ENCODE assay signal across 18 cellular contexts in the genomic region with DNA sequence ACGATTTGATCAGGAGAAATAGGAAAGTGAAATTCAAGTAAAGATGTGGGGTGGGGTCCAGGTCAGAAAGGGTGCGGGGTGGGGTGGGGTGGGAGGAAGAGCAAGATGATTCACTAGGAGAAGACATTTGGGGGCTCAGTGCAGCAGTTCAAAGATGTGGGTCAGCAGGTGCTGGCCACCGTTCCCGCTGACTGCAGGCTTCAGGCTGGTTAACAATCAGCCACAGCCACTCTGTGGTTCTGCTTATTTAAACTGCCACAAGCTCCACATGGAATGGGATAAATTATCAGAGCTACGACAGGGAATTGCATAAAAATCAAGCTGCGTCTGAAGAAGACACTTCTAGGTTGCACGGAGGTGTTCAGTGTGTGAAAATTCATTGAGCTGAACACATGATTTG. TPM values are rescaled to one million over a fixed set of nuclear protein-coding genes. Genes with fewer than 3 reads are reported as not detected.
A peak's percentile ranks its signal among the peaks of the same experiment; 100 is the strongest.
DNase-seq lines count a peak whose midpoint lies in the region; ATAC-seq, FAIRE-seq and TF ChIP-seq lines count a peak whose summit lies in the region.
"Had no signal": no experiment of that assay in that cellular context is flagged by ENCODE, and none has a peak within 500 bp of the region (broad histone marks: within the 10 kb centered on the region; RNA-seq: fewer than 3 reads in every experiment).

No MANE protein-coding gene starts in this region.

- peak overlapping the region; percentile 53 for H3K27ac Mint-ChIP-seq in astrocyte (ENCODE audit: unreplicated experiment)
- H3K27ac Mint-ChIP-seq: CD4-positive, alpha-beta T cell had no signal

- TF ChIP-seq CTCF in KMS-11 (conservative IDR thresholded peaks at IDR 0.05; ENCODE audit: low read depth, low read length) (no peak), astrocyte (IDR thresholded peaks at IDR 0.05; ENCODE audit: insufficient read depth, low read depth, low read length) (no peak), osteoblast (IDR thresholded peaks at IDR 0.05; ENCODE audit: extremely low read depth, low read depth, low read length) (no peak)

- FAIRE-seq in astrocyte (lab: Jason Lieb, UNC), result no peak
- FAIRE-seq: A204.1, D721Med, G401.6, GM12891, H54, HTR-8/SVneo had no signal

- H3K4me1 ChIP-seq in KMS-11 (ENCODE audit: low read depth, poor library complexity, severe bottlenecking) (peaks cover 98% of the 10 kb centered on the region), astrocyte (ENCODE audit: insufficient read depth, low read length) (peaks cover 31% of the 10 kb centered on the region), osteoblast (ENCODE audit: insufficient read depth, low read length) (peaks cover 38% of the 10 kb centered on the region)

- DNase-seq in astrocyte (ENCODE audit: low read depth), result no peak
- DNase-seq in osteoblast (ENCODE audit: insufficient read length, low spot score, missing footprints), result no peak
- no peak for DNase-seq in activated gamma-delta T cell treated with Interleukin-2 at 50 U/mL for 16 hours
- DNase-seq in activated T-cell treated with anti-CD3 and anti-CD28 coated beads for 4 hours, result no peak
- DNase-seq: AML-193; Caco-2; CD4-positive, alpha-beta T cell; GM23248; IMR-90 had no signal

- H3K36me3 Mint-ChIP-seq in astrocyte (ENCODE audit: low read depth, unreplicated experiment), result no peaks in the 10 kb centered on the region

- ATAC-seq in GM18858 (IDR thresholded peaks at IDR 0.05; ENCODE audit: unreplicated experiment), result no peak

- H2AFZ ChIP-seq in KMS-11 (ENCODE audit: low read depth) (no peak overlapping the region), astrocyte (ENCODE audit: low read depth, low read length) (no peak overlapping the region), osteoblast (ENCODE audit: low read length) (no peak overlapping the region)
- H2AFZ ChIP-seq: GM23248 had no signal

- no peaks in the 10 kb centered on the region for H3K9me3 ChIP-seq in astrocyte (ENCODE audit: insufficient read depth, low read depth, low read length)
- no peaks in the 10 kb centered on the region for H3K9me3 ChIP-seq in osteoblast (ENCODE audit: low read depth, low read length)
- H3K9me3 ChIP-seq: Caco-2 had no signal

- no peaks in the 10 kb centered on the region for H4K20me1 ChIP-seq in KMS-11 (ENCODE audit: insufficient read depth)
- H4K20me1 ChIP-seq in astrocyte (ENCODE audit: insufficient read depth, low read length), result no peaks in the 10 kb centered on the region
- no peaks in the 10 kb centered on the region for H4K20me1 ChIP-seq in osteoblast (ENCODE audit: insufficient read depth, low read length)

- H3K4me2 ChIP-seq in KMS-11 (peak overlapping the region; percentile 72; the same call in 1 of the 2 replicates), astrocyte (ENCODE audit: low read length) (no peak overlapping the region), osteoblast (ENCODE audit: insufficient read depth, low read length) (no peak overlapping the region)

- H3K36me3 ChIP-seq in KMS-11 (ENCODE audit: insufficient read depth), result no peaks in the 10 kb centered on the region
- H3K36me3 ChIP-seq in astrocyte (ENCODE audit: insufficient read depth, low read length), result peaks cover 18% of the 10 kb centered on the region
- peaks cover 33% of the 10 kb centered on the region for H3K36me3 ChIP-seq in osteoblast (ENCODE audit: insufficient read depth, low read length)

- H3K4me3 ChIP-seq in KMS-11 (IDR thresholded peaks at IDR 0.05; ENCODE audit: insufficient read depth, low read depth, low read length), result no peak overlapping the region
- no peak overlapping the region for H3K4me3 ChIP-seq in astrocyte (ENCODE audit: insufficient read depth, low read depth, low read length)
- H3K4me3 ChIP-seq in osteoblast (ENCODE audit: insufficient read depth, low read length), result no peak overlapping the region
- H3K4me3 ChIP-seq: GM23248 had no signal

- H3K9me3 Mint-ChIP-seq in astrocyte (ENCODE audit: unreplicated experiment), result peaks cover 2% of the 10 kb centered on the region
- H3K9me3 Mint-ChIP-seq: CD4-positive, alpha-beta T cell had no signal

- peaks cover 38% of the 10 kb centered on the region for H3K4me1 Mint-ChIP-seq in astrocyte (ENCODE audit: low read depth, unreplicated experiment)

- H3K27ac ChIP-seq in KMS-11, result peak overlapping the region; percentile 84
- no peak overlapping the region for H3K27ac ChIP-seq in astrocyte (ENCODE audit: low read depth, low read length)
- peak overlapping the region; percentile 17 for H3K27ac ChIP-seq in osteoblast (ENCODE audit: low read depth, low read length)
- H3K27ac ChIP-seq: C4-2B had no signal

- no peaks in the 10 kb centered on the region for H3K27me3 Mint-ChIP-seq in astrocyte (ENCODE audit: low read depth, unreplicated experiment)
- H3K27me3 Mint-ChIP-seq: CD4-positive, alpha-beta T cell had no signal

- H3K79me2 ChIP-seq in KMS-11 (ENCODE audit: insufficient read depth, low read depth) (peaks cover 83% of the 10 kb centered on the region), astrocyte (ENCODE audit: insufficient read depth, low read length) (peaks cover 79% of the 10 kb centered on the region), osteoblast (ENCODE audit: insufficient read depth, low read length) (peaks cover 91% of the 10 kb centered on the region)

- H3K4me3 Mint-ChIP-seq in astrocyte (ENCODE audit: unreplicated experiment), result no peak overlapping the region
- H3K4me3 Mint-ChIP-seq: CD4-positive, alpha-beta T cell had no signal

- H3K9ac ChIP-seq in KMS-11, result no peak overlapping the region
- H3K9ac ChIP-seq in astrocyte (ENCODE audit: low read length), result no peak overlapping the region
- H3K9ac ChIP-seq: GM23248 had no signal

- H3K27me3 ChIP-seq in KMS-11 (ENCODE audit: insufficient read depth, low read depth), result no peaks in the 10 kb centered on the region
- no peaks in the 10 kb centered on the region for H3K27me3 ChIP-seq in astrocyte (ENCODE audit: insufficient read depth, low read length)
- H3K27me3 ChIP-seq in osteoblast (ENCODE audit: insufficient read depth, low read length), result no peaks in the 10 kb centered on the region

RNA-seq across cellular contexts. Expression of a gene that starts 49.4 kb away (rescaled TPM):
- total RNA-seq in astrocyte, result 88.7 and 93.4 TPM in 2 replicates
- 129 and 155 TPM in 2 replicates for total RNA-seq in osteoblast
